ENCODE assay signal across 11 cellular contexts in the genomic region with DNA sequence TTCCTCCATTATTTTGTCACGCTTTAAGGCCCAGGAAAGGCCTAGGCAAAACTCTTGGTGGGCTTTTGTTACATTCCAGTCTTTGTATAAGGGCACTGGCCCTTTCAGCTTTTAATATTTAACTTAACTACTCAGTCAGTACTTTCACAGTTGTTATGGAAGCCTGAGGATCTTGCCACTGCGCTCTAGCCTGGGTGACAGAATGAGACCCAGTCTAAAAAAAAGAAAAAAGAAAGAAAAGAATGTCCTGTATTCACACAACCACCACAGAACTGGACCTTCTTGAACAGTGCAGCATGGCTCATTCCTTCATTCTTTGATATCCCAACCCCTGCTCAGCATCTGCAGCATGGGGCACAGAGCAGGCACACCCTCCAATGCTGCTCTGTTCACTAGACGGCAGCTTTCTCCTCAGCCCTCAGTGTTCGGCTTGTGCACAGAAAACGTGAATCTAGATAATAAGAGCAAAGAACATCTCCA. TPM values are rescaled to one million over a fixed set of nuclear protein-coding genes. Genes with fewer than 3 reads are reported as not detected.
DNase-seq lines count a peak whose midpoint lies in the region; ATAC-seq, FAIRE-seq and TF ChIP-seq lines count a peak whose summit lies in the region.
"Had no signal": no experiment of that assay in that cellular context is flagged by ENCODE, and none has a peak within 500 bp of the region (broad histone marks: within the 10 kb centered on the region; RNA-seq: fewer than 3 reads in every experiment).

No MANE protein-coding gene starts in this region.

- TF ChIP-seq CTCF in NB4 (IDR thresholded peaks at IDR 0.05; ENCODE audit: low read depth, low read length) (no peak), kidney (IDR thresholded peaks at IDR 0.05; ENCODE audit: borderline replicate concordance, extremely low read depth, insufficient read depth) (no peak), RWPE1 (conservative IDR thresholded peaks at IDR 0.05; ENCODE audit: low read depth) (no peak)

- no peaks in the 10 kb centered on the region for H3K9me3 ChIP-seq in kidney (ENCODE audit: control insufficient read depth in 1 of 2, low read length in 2 of 2)
- H3K9me3 ChIP-seq in subcutaneous abdominal adipose tissue (ENCODE audit: control insufficient read depth in 5 of 5, low read length in 5 of 5), result no peaks in the 10 kb centered on the region
- H3K9me3 ChIP-seq: ascending aorta, mucosa of descending colon, thoracic aorta had no signal

- intact Hi-C loops in kidney (cut with DNase I), result no loop called here

- no peak for TF ChIP-seq POLR2A in NB4 (IDR thresholded peaks at IDR 0.05; ENCODE audit: extremely low read depth, insufficient read length)

- DNase-seq in NB4 (ENCODE audit: low read depth) (no peak), kidney (no peak), HTR-8/SVneo (ENCODE audit: insufficient read length, low spot score) (no peak), NCI-H446 (lab: John Stamatoyannopoulos, UW) (no peak), RWPE1 (ENCODE audit: low spot score) (no peak), RCC 7860 (ENCODE audit: low spot score) (no peak)

- H3K27ac ChIP-seq in kidney (ENCODE audit: low read depth in 2 of 2, low read length in 2 of 2), result peak overlapping the region; percentile 76 to 86
- H3K27ac ChIP-seq in subcutaneous abdominal adipose tissue (ENCODE audit: low read depth, low read length), result peak overlapping the region; percentile 92
- no peak overlapping the region for H3K27ac ChIP-seq in RWPE1
- H3K27ac ChIP-seq: ascending aorta, thoracic aorta had no signal

- CTCF ChIA-PET in RWPE1 (lab: Yijun Ruan, JAX), result interaction anchor here (0.5 to 0.6 kb wide), 2 partner anchors 13 to 295 kb away, joined by 3 read pairs; no protein-coding TSS in a partner anchor

- peak overlapping the region in 1 of 2 donors; percentile 46 for H3K9ac ChIP-seq in kidney (ENCODE audit: low read length in 2 of 2)
- H3K9ac ChIP-seq in subcutaneous abdominal adipose tissue (ENCODE audit: low read length in 5 of 5), result peak overlapping the region in 1 of 5 donors; percentile 35

- no peak for FAIRE-seq in kidney (lab: Jason Lieb, UNC)
- FAIRE-seq in HTR-8/SVneo (lab: Jason Lieb, UNC), result no peak
- no peak for FAIRE-seq in RCC 7860 (lab: Jason Lieb, UNC)

- peak overlapping the region; percentile 41 for H3K4me3 ChIP-seq in NB4 (ENCODE audit: low read depth, low read length)
- H3K4me3 ChIP-seq in kidney (ENCODE audit: low read length in 2 of 2), result no peak overlapping the region
- no peak overlapping the region for H3K4me3 ChIP-seq in subcutaneous abdominal adipose tissue (ENCODE audit: low read depth in 1 of 5, low read length in 5 of 5)
- H3K4me3 ChIP-seq: ascending aorta, mucosa of descending colon, thoracic aorta had no signal

- H3K27me3 ChIP-seq in subcutaneous abdominal adipose tissue (ENCODE audit: control insufficient read depth in 5 of 5, insufficient read depth in 4 of 5, low read length in 5 of 5), result no peaks in the 10 kb centered on the region
- H3K27me3 ChIP-seq: ascending aorta had no signal

- ATAC-seq in GM21825 (IDR thresholded peaks at IDR 0.05; ENCODE audit: unreplicated experiment), result peak; percentile 0

- H3K36me3 ChIP-seq in kidney (ENCODE audit: control insufficient read depth in 1 of 2, insufficient read depth in 2 of 2, low read length in 2 of 2), result no peaks in the 10 kb centered on the region
- no peaks in the 10 kb centered on the region for H3K36me3 ChIP-seq in subcutaneous abdominal adipose tissue (ENCODE audit: control insufficient read depth in 5 of 5, insufficient read depth in 5 of 5, low read length in 5 of 5)
- H3K36me3 ChIP-seq: ascending aorta, thoracic aorta had no signal

- H3K4me1 ChIP-seq in kidney (ENCODE audit: control insufficient read depth in 1 of 2, insufficient read depth in 1 of 2, low read depth in 1 of 2, low read length in 2 of 2) (peaks cover 12 to 18% of the 10 kb centered on the region in 2 donors), subcutaneous abdominal adipose tissue (ENCODE audit: control insufficient read depth in 5 of 5, insufficient read depth in 5 of 5, low read length in 5 of 5) (peaks cover 6 to 57% (median 32%) of the 10 kb centered on the region in 5 donors)

- POLR2A ChIA-PET in RWPE1 (lab: Yijun Ruan, JAX; ENCODE audit: low non-redundant PET), result no interaction called here

RNA-seq across cellular contexts. Expression of gene EPCAM, which starts 59.6 kb away (rescaled TPM):
- 229 TPM for total RNA-seq in kidney
- 298 TPM for polyA plus RNA-seq in kidney (ENCODE audit: insufficient read depth, low read depth, low replicate concordance)
- total RNA-seq: ascending aorta had no signal
